21 cellular contexts compared by ENCODE assay signal in the genomic region with DNA sequence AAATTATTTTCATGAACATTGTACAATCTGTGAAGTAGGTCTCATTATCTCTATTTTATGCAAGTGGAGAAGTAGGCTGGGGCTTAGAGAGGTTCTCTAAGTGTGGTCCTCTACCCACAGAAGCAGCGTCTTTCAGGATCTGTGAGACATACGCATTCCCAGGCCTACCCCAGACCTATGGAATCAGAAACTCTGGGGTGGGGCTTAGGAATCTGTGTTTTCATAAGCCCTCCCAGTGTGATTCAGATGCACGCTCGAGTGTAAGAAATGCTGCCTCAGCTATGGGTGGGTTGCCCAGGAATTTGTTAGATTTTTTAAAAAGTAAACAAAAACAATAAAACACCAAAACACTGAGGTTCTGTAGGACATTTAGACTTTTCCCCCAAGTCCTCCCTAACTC. TPM values are rescaled to one million over a fixed set of nuclear protein-coding genes. Genes with fewer than 3 reads are reported as not detected.
DNase-seq lines count a peak whose midpoint lies in the region; ATAC-seq and TF ChIP-seq lines count a peak whose summit lies in the region.
"Had no signal": no experiment of that assay in that cellular context is flagged by ENCODE, and none has a peak within 500 bp of the region (broad histone marks: within the 10 kb centered on the region; RNA-seq: fewer than 3 reads in every experiment).

No MANE protein-coding gene starts in this region.

- no peak for ATAC-seq in HG03520 (IDR thresholded peaks at IDR 0.05; ENCODE audit: unreplicated experiment)
- no peak for ATAC-seq in HG03571 (IDR thresholded peaks at IDR 0.05; ENCODE audit: unreplicated experiment)
- ATAC-seq: CD8-positive, alpha-beta T cell; GM12878; HepG2 had no signal

- 0 out of 2 replicates have a peak overlapping the region, but pooled peaks have one; percentile 7 for H3K4me3 ChIP-seq in Karpas-422 (ENCODE audit: low read length)
- no peak overlapping the region for H3K4me3 ChIP-seq in epithelial cell of esophagus (ENCODE audit: low read length)
- H3K4me3 ChIP-seq: BLaER1 treated with 17β-estradiol and CSF1 and Interleukin-3, amounts not matched to agents 10 nM and 100 nM; GM12878; GM23248 had no signal

- H4K20me1 ChIP-seq in Karpas-422 (ENCODE audit: insufficient read depth, low read depth, low read length), result no peaks in the 10 kb centered on the region
- H4K20me1 ChIP-seq: BLaER1 treated with 17β-estradiol and CSF1 and Interleukin-3, amounts not matched to agents 10 nM and 100 nM had no signal

- H3K27me3 ChIP-seq in Karpas-422 (ENCODE audit: low read length), result no peaks in the 10 kb centered on the region
- H3K27me3 ChIP-seq: BLaER1 treated with 17β-estradiol and CSF1 and Interleukin-3, amounts not matched to agents 10 nM and 100 nM had no signal

- DNase-seq in GM10266 (ENCODE audit: extremely low spot score) (peak; percentile 1), Karpas-422 (no peak), epithelial cell of esophagus (ENCODE audit: low read depth) (peak; percentile 13), nephron progenitor cell (no peak), posterior cingulate gyrus (no peak), medulla oblongata (ENCODE audit: extremely low spot score) (no peak)
- DNase-seq: 8988T; Calu3; CD8-positive, alpha-beta T cell; DMS79 treated with DMSO at 0.1 percent for 48 hours; GF-D8; GM23248; HCEC 1CT had no signal

- peaks cover 23% of the 10 kb centered on the region for H3K4me1 ChIP-seq in Karpas-422 (ENCODE audit: low read length)

- H3K27ac ChIP-seq in Karpas-422 (ENCODE audit: low read length), result no peak overlapping the region
- H3K27ac ChIP-seq: BLaER1 treated with 17β-estradiol and CSF1 and Interleukin-3, amounts not matched to agents 10 nM and 100 nM; GM23248 had no signal

- peaks cover 51% of the 10 kb centered on the region for H3K4me1 Mint-ChIP-seq in nephron progenitor cell

- peaks cover 4% of the 10 kb centered on the region for H3K9me3 Mint-ChIP-seq in nephron progenitor cell
- H3K9me3 Mint-ChIP-seq: CD8-positive, alpha-beta T cell had no signal

- H3K36me3 Mint-ChIP-seq in nephron progenitor cell (ENCODE audit: low read depth), result no peaks in the 10 kb centered on the region
- H3K36me3 Mint-ChIP-seq: CD8-positive, alpha-beta T cell had no signal

- H3K4me3 Mint-ChIP-seq in nephron progenitor cell, result no peak overlapping the region
- H3K4me3 Mint-ChIP-seq: B cell; CD8-positive, alpha-beta T cell had no signal

- H3K27me3 Mint-ChIP-seq in nephron progenitor cell (ENCODE audit: low read depth, poor library complexity), result no peaks in the 10 kb centered on the region
- H3K27me3 Mint-ChIP-seq: B cell had no signal

- no peak overlapping the region; the same call in 1 of the 2 replicates for H3K9ac ChIP-seq in Karpas-422 (ENCODE audit: low read length)
- H3K9ac ChIP-seq: GM23248 had no signal

- TF ChIP-seq CTCF in GM10266 (IDR thresholded peaks at IDR 0.05; ENCODE audit: control insufficient read depth, insufficient read depth, low read depth, missing control alignments) (no peak), epithelial cell of esophagus (IDR thresholded peaks at IDR 0.05; ENCODE audit: insufficient read depth, low read depth, low read length, missing control alignments) (no peak), nephron progenitor cell (IDR thresholded peaks at IDR 0.05) (no peak)

- no peaks in the 10 kb centered on the region for H3K36me3 ChIP-seq in Karpas-422 (ENCODE audit: insufficient read depth, low read length)
- H3K36me3 ChIP-seq: BLaER1 treated with 17β-estradiol and CSF1 and Interleukin-3, amounts not matched to agents 10 nM and 100 nM had no signal

- H3K4me2 ChIP-seq in Karpas-422 (ENCODE audit: low read depth, low read length, poor library complexity, severe bottlenecking), result peak overlapping the region; percentile 66
- H3K4me2 ChIP-seq: BLaER1 treated with 17β-estradiol and CSF1 and Interleukin-3, amounts not matched to agents 10 nM and 100 nM had no signal

- intact Hi-C loops in posterior cingulate gyrus (cut with DNase I), result loop anchor here (10.0 kb wide), 1 partner anchor 104 kb away; no protein-coding TSS in a partner anchor

- H3K27ac Mint-ChIP-seq in nephron progenitor cell, result peak overlapping the region; percentile 29
- H3K27ac Mint-ChIP-seq: B cell; CD8-positive, alpha-beta T cell had no signal

- no peaks in the 10 kb centered on the region for H3K9me3 ChIP-seq in Karpas-422 (ENCODE audit: low read length)
- H3K9me3 ChIP-seq: BLaER1 treated with 17β-estradiol and CSF1 and Interleukin-3, amounts not matched to agents 10 nM and 100 nM had no signal

- no peak overlapping the region for H2AFZ ChIP-seq in Karpas-422 (ENCODE audit: low read length)
- H2AFZ ChIP-seq: GM23248 had no signal

- no peaks in the 10 kb centered on the region for H3K9me2 ChIP-seq in Karpas-422 (replicated peaks; ENCODE audit: insufficient read depth, low read length)

- H3K79me2 ChIP-seq in Karpas-422 (ENCODE audit: low read length), result no peaks in the 10 kb centered on the region

RNA-seq across cellular contexts. Expression of gene ZAP70, which starts 14.8 kb away (rescaled TPM):
- total RNA-seq in Karpas-422 (2014; rRNA removed; shearing (Covaris generic); ENCODE audit: low replicate concordance), result not detected in 2 replicates
- total RNA-seq: A673, Calu3, GM23248, H4 had no signal

RNA-seq across cellular contexts. Expression of gene C2orf92, which starts 29.0 kb away (rescaled TPM):
- 5.2 and 5.9 TPM in 2 replicates for total RNA-seq in Karpas-422 (2014; rRNA removed; shearing (Covaris generic); ENCODE audit: low replicate concordance)

RNA-seq across cellular contexts. Expression of gene ACTR1B, which starts 34.7 kb away (rescaled TPM):
- total RNA-seq in Karpas-422 (2014; rRNA removed; shearing (Covaris generic); ENCODE audit: low replicate concordance), result 32.1 and 65.3 TPM in 2 replicates

RNA-seq across cellular contexts. Expression of gene COX5B, which starts 52.7 kb away (rescaled TPM):
- total RNA-seq in Karpas-422 (2014; rRNA removed; shearing (Covaris generic); ENCODE audit: low replicate concordance), result 374 and 606 TPM in 2 replicates

Comparison
In these comparisons a context has a peak if more than half of its experiments do, and no peak if none do; other contexts are left out.
1. DNase-seq: peak in GM10266 (single experiment) and epithelial cell of esophagus (single experiment); none in Karpas-422 (single experiment), nephron progenitor cell (single experiment), posterior cingulate gyrus (0 of 10) and medulla oblongata (single experiment).